ENCODE assay signal across 8 cellular contexts in genomic region chr1:43366601-43367025, GRCh38. TPM values are rescaled to one million over a fixed set of nuclear protein-coding genes. Genes with fewer than 3 reads are reported as not detected.
DNase-seq lines count a peak whose midpoint lies in the region; ATAC-seq and TF ChIP-seq lines count a peak whose summit lies in the region.

No MANE protein-coding gene starts in this region.

- no peaks in the 10 kb centered on the region for H3K9me3 ChIP-seq in adipocyte (ENCODE audit: control insufficient read depth, low read length)
- H3K9me3 ChIP-seq in thoracic aorta: no peaks in the 10 kb centered on the region

- H3K27ac ChIP-seq in thoracic aorta: peak overlapping the region; percentile 66 to 85

- H3K27me3 ChIP-seq in adipocyte (replicated peaks; ENCODE audit: control insufficient read depth, insufficient read depth, low read length): no peaks in the 10 kb centered on the region
- no peaks in the 10 kb centered on the region for H3K27me3 ChIP-seq in kidney epithelial cell (ENCODE audit: control insufficient read depth, insufficient read depth, low read length)
- no peaks in the 10 kb centered on the region for H3K27me3 ChIP-seq in thoracic aorta (replicated peaks; ENCODE audit: insufficient read depth)

- no peak for TF ChIP-seq CTCF in kidney epithelial cell (IDR thresholded peaks at IDR 0.05; ENCODE audit: insufficient read depth, low read length, poor library complexity, severe bottlenecking)
- no peak for TF ChIP-seq CTCF in thoracic aorta (IDR thresholded peaks at IDR 0.05)

- H3K4me3 ChIP-seq in adipocyte (ENCODE audit: low read length) (peak overlapping the region; percentile 95), kidney epithelial cell (ENCODE audit: low read depth, low read length) (peak overlapping the region; percentile 84), thoracic aorta (peak overlapping the region; percentile 91)

- H3K9ac ChIP-seq in adipocyte (ENCODE audit: low read length): peak overlapping the region; percentile 97

- DNase-seq in activated CD8-positive, alpha-beta memory T cell treated with anti-CD3 and anti-CD28 coated beads for 24 hours: peak; percentile 64
- DNase-seq in activated CD8-positive, alpha-beta memory T cell treated with anti-CD3 and anti-CD28 coated beads, Interleukin-2, amount 50 U/mL, for 48 hours: no peak
- DNase-seq in adipocyte (ENCODE audit: low read depth) (no peak), kidney epithelial cell (ENCODE audit: low read depth) (no peak), thoracic aorta (ENCODE audit: low spot score) (no peak), DMS153 treated with DMSO at 0.1 percent for 48 hours (lab: John Stamatoyannopoulos, UW; ENCODE audit: unreplicated experiment) (no peak)
- DNase-seq in stimulated activated CD4-positive, alpha-beta T cell treated with anti-CD3 and anti-CD28 coated beads, Interleukin-4, amount 100 ng/mL, for 1 hour: no peak

- H3K36me3 ChIP-seq in adipocyte (ENCODE audit: control insufficient read depth, insufficient read depth, low read length, severe bottlenecking): peaks cover 41% of the 10 kb centered on the region
- H3K36me3 ChIP-seq in kidney epithelial cell (ENCODE audit: control insufficient read depth, insufficient read depth, low read length): no peaks in the 10 kb centered on the region
- peaks cover 39% of the 10 kb centered on the region for H3K36me3 ChIP-seq in thoracic aorta

- no peak for ATAC-seq in thoracic aorta (ENCODE audit: insufficient number of reproducible peaks, low FRiP score, low read depth)
- no peak for ATAC-seq in activated CD4-positive, CD25-positive, alpha-beta regulatory T cell treated with anti-CD3 and anti-CD28 coated beads, Interleukin-2, amount 50 U/mL, for 24 hours

- peaks cover 35% of the 10 kb centered on the region for H3K4me1 ChIP-seq in adipocyte (ENCODE audit: control insufficient read depth, insufficient read depth, low read length)
- peaks cover 15 to 23% of the 10 kb centered on the region in 2 donors for H3K4me1 ChIP-seq in thoracic aorta (ENCODE audit: control insufficient read depth in 1 of 2, low read depth in 2 of 2)

RNA-seq across cellular contexts. Expression of gene ELOVL1, which starts 1.2 kb away (rescaled TPM):
- 93.8 and 99.7 TPM in 2 replicates for total RNA-seq in kidney epithelial cell
- 10 to 100 TPM; 36.3 to 40.8 TPM for total RNA-seq in thoracic aorta

RNA-seq across cellular contexts. Expression of gene CDC20, which starts 7.8 kb away (rescaled TPM):
- total RNA-seq in kidney epithelial cell (16.2 and 22.3 TPM in 2 replicates), thoracic aorta (under 1 TPM; 0.35 to 0.41 TPM)

RNA-seq across cellular contexts. Expression of gene MED8, which starts 23.0 kb away (rescaled TPM):
- total RNA-seq in kidney epithelial cell (44.5 and 48.7 TPM in 2 replicates), thoracic aorta (10 to 100 TPM; 33.8 to 52.7 TPM)

RNA-seq across cellular contexts. Expression of gene SZT2, which starts 23.1 kb away (rescaled TPM):
- total RNA-seq in kidney epithelial cell (17.0 and 20.3 TPM in 2 replicates), thoracic aorta (10 to 100 TPM; 50.0 to 65.3 TPM)

RNA-seq across cellular contexts. Expression of gene MPL, which starts 29.0 kb away (rescaled TPM):
- total RNA-seq in kidney epithelial cell (not detected in 2 replicates), thoracic aorta (not detected)

Comparison
In these comparisons a context has a peak if more than half of its experiments do, and no peak if none do; other contexts are left out.
1. RNA of gene CDC20, which starts 7.8 kb away (total RNA-seq): 16.2 to 22.3 TPM in kidney epithelial cell; 0.35 to 0.41 TPM in thoracic aorta; every median in the first group is over 10 times any median in the second.
2. Peak in every context shown above with its lines, with median percentiles within 50 percentile points of each other: H3K4me3 ChIP-seq.